In genomic region chr10:59366310-59366709, GRCh38 we compare ENCODE assay signal across 22 cellular contexts. TPM values are rescaled to one million over a fixed set of nuclear protein-coding genes. Genes with fewer than 3 reads are reported as not detected.
DNase-seq lines count a peak whose midpoint lies in the region; ATAC-seq, FAIRE-seq and TF ChIP-seq lines count a peak whose summit lies in the region.
"Had no signal": no experiment of that assay in that cellular context is flagged by ENCODE, and none has a peak within 500 bp of the region (broad histone marks: within the 10 kb centered on the region; RNA-seq: fewer than 3 reads in every experiment).

No MANE protein-coding gene starts in this region.

- H3K4me1 ChIP-seq in adrenal gland (replicated peaks in 1 of 2) (peaks cover 1 to 5% of the 10 kb centered on the region in 2 donors), endothelial cell of umbilical vein (ENCODE audit: control insufficient read depth, extremely low read depth, insufficient read depth, low read length) (no peaks in the 10 kb centered on the region), right cardiac atrium (ENCODE audit: control insufficient read depth, insufficient read depth, low read length) (no peaks in the 10 kb centered on the region), spleen (peaks cover 0 to 27% (median 16%) of the 10 kb centered on the region in 6 donors)

- H3K79me2 ChIP-seq in endothelial cell of umbilical vein (ENCODE audit: control insufficient read depth, insufficient read depth, low read length) = no peaks in the 10 kb centered on the region

- FAIRE-seq in endothelial cell of umbilical vein (lab: Jason Lieb, UNC) = no peak

- no peak overlapping the region for H3K4me2 ChIP-seq in endothelial cell of umbilical vein (ENCODE audit: insufficient read depth, low read length)

- CTCF ChIA-PET in endothelial cell of umbilical vein (lab: Charles Lee) = no interaction called here

- dilution Hi-C loops in endothelial cell of umbilical vein (cut with MboI; ENCODE audit: extremely low pct_ligation_motif_present, low sequenced_read_pairs) = no loop called here

- H3K27ac ChIP-seq in adrenal gland (no peak overlapping the region), endothelial cell of umbilical vein (ENCODE audit: insufficient read depth, low read depth, low read length) (no peak overlapping the region), right cardiac atrium (ENCODE audit: low read length) (no peak overlapping the region), spleen (peak overlapping the region in 6 of 8 donors; percentile 3 to 44 (median 23)), WERI-Rb-1 (no peak overlapping the region)
- H3K27ac ChIP-seq: epithelial cell of prostate, gastroesophageal sphincter, tibial artery had no signal

- no peak for TF ChIP-seq CTCF in adrenal gland (IDR thresholded peaks at IDR 0.05)
- no peak for TF ChIP-seq CTCF in endothelial cell of umbilical vein (IDR thresholded peaks at IDR 0.05; ENCODE audit: extremely low read depth in 1 of 2, insufficient read depth in 1 of 2, low read depth in 1 of 2, low read length in 2 of 2)
- TF ChIP-seq CTCF in spleen (IDR thresholded peaks at IDR 0.05 in 8 of 11, conservative IDR thresholded peaks at IDR 0.05 in 3 of 11) = no peak
- no peak for TF ChIP-seq CTCF in WERI-Rb-1 (IDR thresholded peaks at IDR 0.05; ENCODE audit: low read depth, low read length)

- H3K9me3 ChIP-seq in adrenal gland (replicated peaks in 1 of 3) (no peaks in the 10 kb centered on the region), endothelial cell of umbilical vein (replicated peaks; ENCODE audit: control insufficient read depth, insufficient read depth, low read length) (no peaks in the 10 kb centered on the region), right cardiac atrium (ENCODE audit: control insufficient read depth, low read length) (no peaks in the 10 kb centered on the region), spleen (no peaks in the 10 kb centered on the region), WERI-Rb-1 (ENCODE audit: severe bottlenecking) (no peaks in the 10 kb centered on the region)
- H3K9me3 ChIP-seq: gastroesophageal sphincter, tibial artery had no signal

- no peaks in the 10 kb centered on the region for H4K20me1 ChIP-seq in endothelial cell of umbilical vein (replicated peaks; ENCODE audit: control insufficient read depth, extremely low read depth, insufficient read depth, low read length)

- DNase-seq in adrenal gland (peak in 6 of 7 donors; percentile 36 to 79 (median 52)), endothelial cell of umbilical vein (ENCODE audit: low read depth, low spot score) (peak; percentile 31), right cardiac atrium (peak in 2 of 3 donors; percentile 26 to 53), spleen (no peak), GDM1 (lab: John Stamatoyannopoulos, UW) (no peak), WERI-Rb-1 (no peak), NCI-H2081 treated with DMSO at 0.1 percent for 48 hours (lab: John Stamatoyannopoulos, UW) (no peak)
- no peak for DNase-seq in stimulated activated CD4-positive, alpha-beta T cell treated with anti-CD3 and anti-CD28 coated beads, Interleukin-2, amount 100 ng/mL, for 24 hours
- DNase-seq: activated CD4-positive, alpha-beta memory T cell treated with anti-CD3 and anti-CD28 coated beads for 36 hours; activated gamma-delta T cell treated with Interleukin-2 at 50 U/mL for 16 hours; CD4-positive, alpha-beta T cell; DMS153; KG1; kidney glomerular epithelial cell; naive thymus-derived CD8-positive, alpha-beta T cell; NCI-H1694; stimulated activated naive B cell treated with anti-CD40 and anti-IgM and Interleukin-4, amounts not matched to agents 10 μg/mL and 1 μg/mL and 100 μg/mL, for 72 hours; tibial artery had no signal

- TF ChIP-seq POLR2A in adrenal gland (IDR thresholded peaks at IDR 0.05) = no peak
- no peak for TF ChIP-seq POLR2A in endothelial cell of umbilical vein (IDR thresholded peaks at IDR 0.05; ENCODE audit: low read depth, low read length)
- TF ChIP-seq POLR2A in spleen (IDR thresholded peaks at IDR 0.05) = no peak

- H3K4me3 ChIP-seq in adrenal gland (no peak overlapping the region), endothelial cell of umbilical vein (replicated peaks in 1 of 3; ENCODE audit: insufficient read depth in 1 of 3, low read depth in 1 of 3, low read length in 3 of 3) (no peak overlapping the region), right cardiac atrium (ENCODE audit: low read length) (no peak overlapping the region), spleen (no peak overlapping the region), WERI-Rb-1 (ENCODE audit: low read depth, low read length) (no peak overlapping the region)
- H3K4me3 ChIP-seq: gastroesophageal sphincter, tibial artery had no signal

- H3K27me3 ChIP-seq in adrenal gland = no peaks in the 10 kb centered on the region
- H3K27me3 ChIP-seq in endothelial cell of umbilical vein (ENCODE audit: control insufficient read depth in 2 of 2, insufficient read depth in 2 of 2, low read length in 2 of 2) = no peaks in the 10 kb centered on the region
- no peaks in the 10 kb centered on the region for H3K27me3 ChIP-seq in right cardiac atrium (ENCODE audit: control insufficient read depth, insufficient read depth)
- peaks cover 0 to 24% (median 0%) of the 10 kb centered on the region in 7 donors for H3K27me3 ChIP-seq in spleen (replicated peaks in 1 of 7)
- peaks cover 4% of the 10 kb centered on the region for H3K27me3 ChIP-seq in WERI-Rb-1 (ENCODE audit: insufficient read depth, low read depth, severe bottlenecking)
- H3K27me3 ChIP-seq: gastroesophageal sphincter, tibial artery had no signal

- no peaks in the 10 kb centered on the region for H3K36me3 ChIP-seq in adrenal gland (replicated peaks in 1 of 2)
- H3K36me3 ChIP-seq in endothelial cell of umbilical vein (ENCODE audit: control insufficient read depth in 2 of 2, extremely low read depth in 1 of 2, insufficient read depth in 2 of 2, low read length in 2 of 2) = no peaks in the 10 kb centered on the region
- H3K36me3 ChIP-seq in spleen = no peaks in the 10 kb centered on the region
- no peaks in the 10 kb centered on the region for H3K36me3 ChIP-seq in WERI-Rb-1
- H3K36me3 ChIP-seq: gastroesophageal sphincter, tibial artery had no signal

- H3K9me1 ChIP-seq in endothelial cell of umbilical vein (replicated peaks; ENCODE audit: control insufficient read depth, extremely low read depth, insufficient read depth, low read length) = no peaks in the 10 kb centered on the region

- ATAC-seq in right cardiac atrium = peak; percentile 86 to 88
- ATAC-seq: gastroesophageal sphincter; HCT116; naive thymus-derived CD8-positive, alpha-beta T cell; stimulated activated naive B cell treated with anti-CD40 and anti-IgM and Interleukin-4, amounts not matched to agents 10 μg/mL and 1 μg/mL and 100 μg/mL, for 72 hours; WTC11 had no signal

- 62 to 71% (median 68%) methylated on average over 3 of the region's 3 CpGs for WGBS in adrenal gland, 4 donors
- 42% methylated on average over 3 of the region's 3 CpGs for WGBS in right cardiac atrium
- WGBS in spleen, 5 donors = 55 to 71% (median 60%) methylated on average over 3 of the region's 3 CpGs

- no peak overlapping the region for H2AFZ ChIP-seq in endothelial cell of umbilical vein (ENCODE audit: low read depth, low read length)

- POLR2A ChIA-PET in endothelial cell of umbilical vein (lab: Charles Lee) = no interaction called here

- BruUV-seq in endothelial cell of umbilical vein (replicated peaks; lab: Mats Ljungman, UMichigan) = no TSS peak

- H3K9ac ChIP-seq in endothelial cell of umbilical vein (replicated peaks; ENCODE audit: extremely low read depth, insufficient read depth, low read length) = no peak overlapping the region

- intact Hi-C loops in adrenal gland (cut with DNase I) (no loop called here), endothelial cell of umbilical vein (cut with micrococcal nuclease) (no loop called here), right cardiac atrium (cut with DNase I) (no loop called here), spleen (cut with DNase I; ENCODE audit: low total_unique reads) (no loop called here)

TF ChIP-seq in endothelial cell of umbilical vein, 7 proteins besides CTCF, POLR2A, EP300 and RAD21:
- no peak for TF ChIP-seq MAX (IDR thresholded peaks at IDR 0.05; ENCODE audit: insufficient read depth, insufficient read length)
- no peak for TF ChIP-seq JUN (IDR thresholded peaks at IDR 0.05; ENCODE audit: borderline replicate concordance, insufficient read depth, insufficient read length, low read depth)
- TF ChIP-seq EZH2 (IDR thresholded peaks at IDR 0.05; ENCODE audit: borderline replicate concordance, low read depth, low read length, severe bottlenecking) = no peak
- TF ChIP-seq POLR2AphosphoS5 (IDR thresholded peaks at IDR 0.05; ENCODE audit: insufficient read depth, low read depth, low read length) = no peak
- TF ChIP-seq FOS (IDR thresholded peaks at IDR 0.05; ENCODE audit: borderline replicate concordance, insufficient read depth, low read length) = no peak
- no peak for TF ChIP-seq GATA2 (IDR thresholded peaks at IDR 0.05; ENCODE audit: insufficient read depth, insufficient read length, low read depth, low read length)
- no peak for TF ChIP-seq MYC (IDR thresholded peaks at IDR 0.05; ENCODE audit: low read depth, low read length)

RNA-seq across cellular contexts. Expression of gene FAM13C, which starts 4.0 kb away (rescaled TPM):
- total RNA-seq in adrenal gland = 10 to 100 TPM in 7 of 8 donors, 1 to 10 TPM in 1; 8.9 to 92.8 (median 39.8) TPM
- 10 to 100 TPM; 11.5 to 21.4 (median 13.8) TPM for polyA plus RNA-seq in adrenal gland
- 0.67 TPM in 1 of 2 replicates, not detected in the other for total RNA-seq in endothelial cell of umbilical vein
- polyA plus RNA-seq in endothelial cell of umbilical vein = 0.03 TPM in 1 of 2 replicates, not detected in the other
- 0.03 TPM in 1 of 2 replicates, not detected in the other for polyA plus RNA-seq in endothelial cell of umbilical vein (2011; cell fraction: cytosol; rRNA removed)
- 0.20 and 0.63 TPM in 2 replicates for polyA plus RNA-seq in endothelial cell of umbilical vein (2011; cell fraction: nucleus; rRNA removed)
- polyA plus RNA-seq in endothelial cell of umbilical vein (2012) = not detected in 2 replicates
- not detected in 2 replicates for polyA minus RNA-seq in endothelial cell of umbilical vein
- polyA minus RNA-seq in endothelial cell of umbilical vein (2011; cell fraction: cytosol; rRNA and poly(A)+ RNA removed) = not detected
- polyA minus RNA-seq in endothelial cell of umbilical vein (2011; cell fraction: nucleus; rRNA and poly(A)+ RNA removed) = 0.34 TPM in 1 of 2 replicates, not detected in the other
- 1 to 10 TPM; 3.2 to 6.8 (median 5.9) TPM for total RNA-seq in right cardiac atrium
- 3.4 TPM for polyA plus RNA-seq in right cardiac atrium
- 10 to 100 TPM in 4 of 7 donors, 1 to 10 TPM in 3; 7.3 to 19.7 (median 13.9) TPM for total RNA-seq in spleen
- polyA plus RNA-seq in spleen = 1 to 10 TPM; 1.5 to 1.8 (median 1.7) TPM
- total RNA-seq: activated CD4-positive, alpha-beta memory T cell treated with anti-CD3 and anti-CD28 coated beads for 36 hours; CD4-positive, alpha-beta T cell; naive thymus-derived CD8-positive, alpha-beta T cell had no signal
- polyA plus RNA-seq: naive thymus-derived CD8-positive, alpha-beta T cell had no signal

Comparison
In these comparisons a context has a peak if more than half of its experiments do, and no peak if none do; other contexts are left out.
1. DNase-seq: peak in adrenal gland (6 of 7), endothelial cell of umbilical vein (single experiment) and right cardiac atrium (2 of 3); none in spleen (single experiment), GDM1 (single experiment), stimulated activated CD4-positive, alpha-beta T cell treated with anti-CD3 and anti-CD28 coated beads, Interleukin-2, amount 100 ng/mL, for 24 hours (0 of 2), WERI-Rb-1 (single experiment) and NCI-H2081 treated with DMSO at 0.1 percent for 48 hours (single experiment).
2. H3K27ac ChIP-seq: peak in spleen (6 of 8); none in adrenal gland (0 of 5), endothelial cell of umbilical vein (single experiment), right cardiac atrium (single experiment) and WERI-Rb-1 (single experiment).